Comparison of ENCODE assay signal across 27 cellular contexts in genomic region chr4:129498626-129499025, GRCh38.
"Had no signal": no experiment of that assay in that cellular context is flagged by ENCODE, and none has a peak within 500 bp of the region (broad histone marks: within the 10 kb centered on the region; RNA-seq: fewer than 3 reads in every experiment).

No MANE protein-coding gene starts in this region.

- H3K27ac ChIP-seq: colonic mucosa, dorsolateral prefrontal cortex, epithelial cell of prostate, esophagus squamous epithelium, gastrocnemius medialis, heart right ventricle, left lung, lower lobe of right lung had no signal

- ATAC-seq: esophagus mucosa, gastrocnemius medialis, heart right ventricle, left colon, left lung, left ventricle myocardium superior, lower lobe of right lung, mucosa of descending colon had no signal

- H3K27me3 ChIP-seq: colonic mucosa, dorsolateral prefrontal cortex, esophagus squamous epithelium, gastrocnemius medialis, heart right ventricle, left lung had no signal

- H3K36me3 ChIP-seq: colonic mucosa, esophagus squamous epithelium, gastrocnemius medialis, heart right ventricle, left lung, lower lobe of right lung had no signal

- H3K9me3 ChIP-seq: colonic mucosa, esophagus squamous epithelium, gastrocnemius medialis, heart right ventricle, left lung, lower lobe of right lung, mucosa of descending colon had no signal

- DNase-seq: cerebellar nuclear complex; colonic mucosa; cortex of kidney; dorsolateral prefrontal cortex; effector CD4-positive, alpha-beta T cell; effector memory CD4-positive, alpha-beta T cell; erythroblast; esophagus squamous epithelium; foreskin fibroblast; foreskin melanocyte; gastrocnemius medialis; glutamatergic neuron; head of caudate nucleus; heart right ventricle; hippocampal formation; immature natural killer cell; islet precursor cell; kidney; kidney glomerular epithelial cell; left colon; left lung; left ventricle myocardium superior; lower lobe of right lung; mesenchymal stem cell; mucosa of descending colon had no signal

- H3K4me3 ChIP-seq: colonic mucosa, dorsolateral prefrontal cortex, esophagus squamous epithelium, gastrocnemius medialis, heart right ventricle, left lung, lower lobe of right lung, mucosa of descending colon had no signal

- H3K4me1 ChIP-seq: colonic mucosa, esophagus squamous epithelium, gastrocnemius medialis, heart right ventricle, left lung, lower lobe of right lung had no signal
